In the genomic region with DNA sequence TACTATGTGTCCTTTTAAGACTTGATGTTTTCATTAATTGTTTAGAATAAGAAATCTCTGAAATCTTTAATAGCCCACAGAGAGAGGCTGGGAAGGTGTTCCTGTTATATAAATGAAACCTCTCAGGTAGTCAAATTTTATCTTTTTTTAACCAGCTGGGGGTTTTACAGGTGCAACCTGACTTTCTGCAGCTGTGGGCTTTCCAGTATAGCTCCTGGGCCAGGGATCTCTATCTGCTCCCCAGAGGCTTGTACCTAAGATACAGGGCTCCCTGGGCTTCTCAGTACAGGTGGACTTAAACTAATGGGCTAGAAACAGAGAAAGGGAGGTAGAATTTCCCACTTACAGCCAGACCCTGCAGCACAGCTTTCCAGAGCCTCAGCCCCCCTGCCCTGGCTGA, we compare ENCODE assay signal across 32 cellular contexts. TPM values are rescaled to one million over a fixed set of nuclear protein-coding genes. Genes with fewer than 3 reads are reported as not detected.
"Had no signal": no experiment of that assay in that cellular context is flagged by ENCODE, and none has a peak within 500 bp of the region (broad histone marks: within the 10 kb centered on the region; RNA-seq: fewer than 3 reads in every experiment).

No MANE protein-coding gene starts in this region.

- H3K4me3 Mint-ChIP-seq: activated CD4-positive, alpha-beta T cell treated with anti-CD3 and anti-CD28 coated beads for 36 hours; activated CD4-positive, alpha-beta T cell treated with anti-CD3 and anti-CD28 coated beads, Interleukin-2, amount 10 ng/mL, durations not matched to agents 7 days and 5 days; activated CD8-positive, alpha-beta T cell treated with anti-CD3 and anti-CD28 coated beads, Interleukin-2, amount 10 ng/mL, durations not matched to agents 7 days and 5 days; activated naive CD8-positive, alpha-beta T cell; activated naive CD8-positive, alpha-beta T cell treated with anti-CD3 and anti-CD28 coated beads, Interleukin-2, amount 50 U/mL, for 24 hours; activated T-cell treated with anti-CD3 and anti-CD28 coated beads, Interleukin-2, amount 50 U/mL, for 24 hours; brain; T-helper 1 cell treated with Interleukin-12 subunit alpha and Interleukin-12 subunit beta and Interleukin-4 antibody, amounts not matched to agents 30 μg/mL and 1 μg/mL, for 36 hours; T-helper 2 cell treated with Interferon-gamma antibody and Interleukin-4, amounts not matched to agents 5 μg/mL and 100 μg/mL, for 36 hours; WTC11 had no signal

- DNase-seq: activated CD4-positive, alpha-beta T cell treated with anti-CD3 and anti-CD28 coated beads for 36 hours; activated CD4-positive, alpha-beta T cell treated with anti-CD3 and anti-CD28 coated beads, Interleukin-2, amount 10 ng/mL, durations not matched to agents 7 days and 5 days; activated CD4-positive, alpha-beta T cell treated with anti-CD3 and anti-CD28 coated beads, Interleukin-2, amount 50 U/mL, for 48 hours; activated CD8-positive, alpha-beta T cell treated with anti-CD3 and anti-CD28 coated beads, Interleukin-2, amount 10 ng/mL, durations not matched to agents 7 days and 5 days; activated gamma-delta T cell; activated naive CD4-positive, alpha-beta T cell treated with Interleukin-2 at 50 U/mL for 16 hours; activated naive CD8-positive, alpha-beta T cell treated with anti-CD3 and anti-CD28 coated beads, Interleukin-2, amount 50 U/mL, for 24 hours; activated T-cell treated with anti-CD3 and anti-CD28 coated beads, Interleukin-2, amount 50 U/mL, for 24 hours; anterior cingulate cortex; caudate nucleus; cerebellar nuclear complex; NCI-H1048; NCI-H1105 treated with DMSO at 0.1 percent for 48 hours; NCI-H1436; NCI-H1694; NCI-H1930; NCI-H345; NCI-H524 treated with DMSO at 0.1 percent for 48 hours; PC-3; Peyer's patch; RPMI8226; SHP77 treated with DMSO at 0.1 percent for 48 hours; SK-N-SH had no signal

- ATAC-seq: activated CD4-positive, alpha-beta T cell treated with anti-CD3 and anti-CD28 coated beads for 36 hours; activated CD4-positive, CD25-positive, alpha-beta regulatory T cell treated with anti-CD3 and anti-CD28 coated beads, Interleukin-2, amount 50 U/mL, for 24 hours; activated CD8-positive, alpha-beta T cell treated with anti-CD3 and anti-CD28 coated beads, Interleukin-2, amount 10 ng/mL, durations not matched to agents 7 days and 5 days; activated naive CD8-positive, alpha-beta T cell treated with anti-CD3 and anti-CD28 coated beads, Interleukin-2, amount 50 U/mL, for 24 hours; PC-3; WTC11 had no signal

- H3K27ac Mint-ChIP-seq: activated CD4-positive, alpha-beta T cell treated with anti-CD3 and anti-CD28 coated beads for 36 hours; activated CD4-positive, alpha-beta T cell treated with anti-CD3 and anti-CD28 coated beads, Interleukin-2, amount 10 ng/mL, durations not matched to agents 7 days and 5 days; activated CD8-positive, alpha-beta T cell treated with anti-CD3 and anti-CD28 coated beads, Interleukin-2, amount 10 ng/mL, durations not matched to agents 7 days and 5 days; activated naive CD8-positive, alpha-beta T cell; activated naive CD8-positive, alpha-beta T cell treated with anti-CD3 and anti-CD28 coated beads, Interleukin-2, amount 50 U/mL, for 24 hours; activated T-cell treated with anti-CD3 and anti-CD28 coated beads, Interleukin-2, amount 50 U/mL, for 24 hours; activated T-helper 2 cell treated with anti-CD3 and anti-CD28 coated beads, Interferon-gamma antibody, Interleukin-2, Interleukin-4, amounts not matched to agents 10 μg/mL and 5 μg/mL and 100 μg/mL, durations not matched to agents 14 hours and 24 hours and 36 hours; brain; T-helper 1 cell treated with Interleukin-12 subunit alpha and Interleukin-12 subunit beta and Interleukin-4 antibody, amounts not matched to agents 30 μg/mL and 1 μg/mL, for 36 hours; T-helper 2 cell treated with Interferon-gamma antibody and Interleukin-4, amounts not matched to agents 5 μg/mL and 100 μg/mL, for 36 hours; WTC11 had no signal

- H3K27me3 Mint-ChIP-seq: activated CD4-positive, alpha-beta T cell treated with anti-CD3 and anti-CD28 coated beads for 36 hours; activated naive CD8-positive, alpha-beta T cell; activated naive CD8-positive, alpha-beta T cell treated with anti-CD3 and anti-CD28 coated beads, Interleukin-2, amount 50 U/mL, for 24 hours; activated T-cell treated with anti-CD3 and anti-CD28 coated beads, Interleukin-2, amount 50 U/mL, for 24 hours had no signal

- H3K9me3 Mint-ChIP-seq: activated naive CD8-positive, alpha-beta T cell treated with anti-CD3 and anti-CD28 coated beads, Interleukin-2, amount 50 U/mL, for 24 hours; brain had no signal

- H3K36me3 Mint-ChIP-seq: activated naive CD8-positive, alpha-beta T cell; brain; WTC11 had no signal

- H3K4me1 Mint-ChIP-seq: activated CD4-positive, alpha-beta T cell treated with anti-CD3 and anti-CD28 coated beads for 36 hours; activated CD4-positive, alpha-beta T cell treated with anti-CD3 and anti-CD28 coated beads, Interleukin-2, amount 10 ng/mL, durations not matched to agents 7 days and 5 days; activated naive CD8-positive, alpha-beta T cell treated with anti-CD3 and anti-CD28 coated beads, Interleukin-2, amount 50 U/mL, for 24 hours; brain had no signal

RNA-seq across cellular contexts. Expression of a gene that starts 52.0 kb away (rescaled TPM):
- total RNA-seq: activated CD8-positive, alpha-beta T cell treated with anti-CD3 and anti-CD28 coated beads, Interleukin-2, amount 10 ng/mL, durations not matched to agents 7 days and 5 days; activated T-helper 2 cell treated with anti-CD3 and anti-CD28 coated beads, Interferon-gamma antibody, Interleukin-2, Interleukin-4, amounts not matched to agents 10 μg/mL and 5 μg/mL and 100 μg/mL, durations not matched to agents 14 hours and 24 hours and 36 hours; NCI-H460; PC-3; SJSA1 had no signal
